In genomic region chr1:43936470-43937151, GRCh38 we compare ENCODE assay signal across 6 cellular contexts. TPM values are rescaled to one million over a fixed set of nuclear protein-coding genes. Genes with fewer than 3 reads are reported as not detected.
A peak's percentile ranks its signal among the peaks of the same experiment; 100 is the strongest.
DNase-seq lines count a peak whose midpoint lies in the region; ATAC-seq and TF ChIP-seq lines count a peak whose summit lies in the region.

No MANE protein-coding gene starts in this region.

- H2AK5ac ChIP-seq in trophoblast cell (ENCODE audit: low read length): no peak overlapping the region

- H3K4me2 ChIP-seq in trophoblast cell (ENCODE audit: low read length): peak overlapping the region; percentile 74

- no peak overlapping the region for H4K12ac ChIP-seq in trophoblast cell (ENCODE audit: low read depth, low read length)

- H3K9ac ChIP-seq in trophoblast cell (ENCODE audit: low read length): no peak overlapping the region

- H3K4me3 Mint-ChIP-seq in MCF 10A (ENCODE audit: unreplicated experiment): no peak overlapping the region
- H3K4me3 Mint-ChIP-seq in effector memory CD8-positive, alpha-beta T cell: peak overlapping the region; percentile 57 to 59

- H3K36me3 Mint-ChIP-seq in MCF 10A (ENCODE audit: insufficient read depth, unreplicated experiment): no peaks in the 10 kb centered on the region
- H3K36me3 Mint-ChIP-seq in effector memory CD8-positive, alpha-beta T cell (ENCODE audit: insufficient read depth): peaks cover 9% of the 10 kb centered on the region

- CTCF ChIA-PET in MCF 10A (lab: Yijun Ruan, JAX): interaction anchor here (0.7 to 13.0 kb wide), 6 partner anchors 11 to 173 kb away, joined by 3 to 369 read pairs (median 6); partner anchors contain the start of gene IPO13

- H2AFZ ChIP-seq in trophoblast cell (ENCODE audit: insufficient read depth, low read length, poor library complexity): peak overlapping the region; percentile 4

- POLR2A ChIA-PET in MCF 10A (lab: Yijun Ruan, JAX): interaction anchor here (0.6 to 3.8 kb wide), 6 partner anchors 9 to 266 kb away, joined by 3 to 17 read pairs (median 6); partner anchors contain the start of genes ATP6V0B and IPO13

- no peak overlapping the region for H4K8ac ChIP-seq in trophoblast cell (ENCODE audit: low read depth, low read length)

- H3K4me3 ChIP-seq in trophoblast cell (ENCODE audit: low read depth, low read length): peak overlapping the region; percentile 38

- no peaks in the 10 kb centered on the region for H3K79me2 ChIP-seq in trophoblast cell (ENCODE audit: control insufficient read depth, insufficient read depth, low read length, poor library complexity)

- peaks cover 24% of the 10 kb centered on the region for H3K4me1 Mint-ChIP-seq in MCF 10A (ENCODE audit: insufficient read depth, unreplicated experiment)
- H3K4me1 Mint-ChIP-seq in effector memory CD8-positive, alpha-beta T cell (ENCODE audit: low read depth in 2 of 2): peaks cover 0 to 10% of the 10 kb centered on the region in 2 donors

- H3K9me3 Mint-ChIP-seq in MCF 10A (ENCODE audit: unreplicated experiment): no peaks in the 10 kb centered on the region
- H3K9me3 Mint-ChIP-seq in effector memory CD8-positive, alpha-beta T cell: no peaks in the 10 kb centered on the region

- H3K4me1 ChIP-seq in trophoblast cell (ENCODE audit: control insufficient read depth in 1 of 2, insufficient read depth in 2 of 2, low read length in 2 of 2): peaks cover 17 to 18% of the 10 kb centered on the region in 2 experiments

- no peaks in the 10 kb centered on the region for H3K36me3 ChIP-seq in trophoblast cell (ENCODE audit: control insufficient read depth in 1 of 2, insufficient read depth in 2 of 2, low read length in 2 of 2)

- peak; percentile 40 for ATAC-seq in effector memory CD8-positive, alpha-beta T cell (replicated peaks)
- ATAC-seq in GM19351 (IDR thresholded peaks at IDR 0.05; ENCODE audit: unreplicated experiment): no peak

- TF ChIP-seq CTCF in MCF 10A (IDR thresholded peaks at IDR 0.05; ENCODE audit: unreplicated experiment): no peak

- BruUV-seq in MCF 10A (replicated peaks; lab: Mats Ljungman, UMichigan): no TSS peak

- H3K23ac ChIP-seq in trophoblast cell (ENCODE audit: low read length): no peak overlapping the region

- H2BK5ac ChIP-seq in trophoblast cell (ENCODE audit: low read depth, low read length, poor library complexity): no peak overlapping the region

- H3K27me3 ChIP-seq in trophoblast cell (ENCODE audit: insufficient read depth, low read length): no peaks in the 10 kb centered on the region

- intact Hi-C loops in MCF 10A (cut with micrococcal nuclease): loop anchor here (10.0 kb wide), 2 partner anchors 82 to 702 kb away; no protein-coding TSS in a partner anchor

- no peaks in the 10 kb centered on the region for H3K79me1 ChIP-seq in trophoblast cell (ENCODE audit: low read length)

- H3K27me3 Mint-ChIP-seq in MCF 10A (ENCODE audit: insufficient read depth, unreplicated experiment): no peaks in the 10 kb centered on the region
- H3K27me3 Mint-ChIP-seq in effector memory CD8-positive, alpha-beta T cell: peaks cover 6 to 42% of the 10 kb centered on the region in 2 donors

- no CpG with 5 or more reads among the region's 49 CpGs for WGBS in trophoblast cell (ENCODE audit: extremely low coverage, insufficient coverage, insufficient read length)

- H3K14ac ChIP-seq in trophoblast cell (ENCODE audit: low read length): no peak overlapping the region

- no peak overlapping the region for H3K4ac ChIP-seq in trophoblast cell (ENCODE audit: low read depth, low read length)

- DNase-seq in T47D (ENCODE audit: low read depth in 1 of 2, low spot score in 1 of 2): peak; percentile 22 to 32
- DNase-seq in MCF 10A (ENCODE audit: unreplicated experiment): no peak
- no peak for DNase-seq in effector memory CD8-positive, alpha-beta T cell
- peak in 1 of 2 donors; percentile 35 for DNase-seq in trophoblast cell
- DNase-seq in foreskin melanocyte: no peak

- no peak overlapping the region for H2BK120ac ChIP-seq in trophoblast cell (ENCODE audit: insufficient read depth, low read length, poor library complexity)

- H3K27ac Mint-ChIP-seq in MCF 10A (ENCODE audit: low read depth, unreplicated experiment): no peak overlapping the region
- no peak overlapping the region for H3K27ac Mint-ChIP-seq in effector memory CD8-positive, alpha-beta T cell

- H3K18ac ChIP-seq in trophoblast cell (ENCODE audit: low read length): no peak overlapping the region

- H3K27ac ChIP-seq in trophoblast cell (ENCODE audit: low read depth, low read length): no peak overlapping the region

- H3K9me3 ChIP-seq in trophoblast cell (ENCODE audit: insufficient read depth, low read depth, low read length): no peaks in the 10 kb centered on the region

- H2BK12ac ChIP-seq in trophoblast cell (ENCODE audit: low read length): no peak overlapping the region

- in situ Hi-C loops in T47D (cut with HindIII; ENCODE audit: low pct_unique_long_range_greater_than_20kb, low sequenced_read_pairs): no loop called here

- H4K91ac ChIP-seq in trophoblast cell (ENCODE audit: low read depth, low read length): no peak overlapping the region

RNA-seq across cellular contexts. Expression of gene ARTN, which starts 3.0 kb away (rescaled TPM):
- 1.9 TPM in 2 replicates for total RNA-seq in MCF 10A (2022)
- polyA plus RNA-seq in trophoblast cell (2013): 0.36 and 0.37 TPM in 2 replicates

RNA-seq across cellular contexts. Expression of gene IPO13, which starts 10.1 kb away (rescaled TPM):
- total RNA-seq in MCF 10A (2022): 23.9 and 31.4 TPM in 2 replicates
- polyA plus RNA-seq in trophoblast cell (2013): 11.1 and 11.7 TPM in 2 replicates

RNA-seq across cellular contexts. Expression of gene DPH2, which starts 33.2 kb away (rescaled TPM):
- total RNA-seq in MCF 10A (2022): 27.9 and 38.9 TPM in 2 replicates
- polyA plus RNA-seq in trophoblast cell (2013): 11.7 and 12.3 TPM in 2 replicates

RNA-seq across cellular contexts. Expression of gene ATP6V0B, which starts 38.1 kb away (rescaled TPM):
- total RNA-seq in MCF 10A (2022): 120 and 141 TPM in 2 replicates
- polyA plus RNA-seq in trophoblast cell (2013): 71.6 and 76.4 TPM in 2 replicates

RNA-seq across cellular contexts. Expression of gene B4GALT2, which starts 42.4 kb away (rescaled TPM):
- total RNA-seq in MCF 10A (2022): 56.3 and 68.4 TPM in 2 replicates
- 32.4 and 35.1 TPM in 2 replicates for polyA plus RNA-seq in trophoblast cell (2013)

Comparison
In these comparisons a context has a peak if more than half of its experiments do, and no peak if none do; other contexts are left out.
1. DNase-seq: peak in T47D (2 of 2); none in MCF 10A (single experiment), effector memory CD8-positive, alpha-beta T cell (0 of 3) and foreskin melanocyte (single experiment).